Comparison of ENCODE assay signal across 17 cellular contexts in genomic region chr10:129174167-129175014, GRCh38.
DNase-seq lines count a peak whose midpoint lies in the region; ATAC-seq and TF ChIP-seq lines count a peak whose summit lies in the region.
"Had no signal": no experiment of that assay in that cellular context is flagged by ENCODE, and none has a peak within 500 bp of the region (broad histone marks: within the 10 kb centered on the region; RNA-seq: fewer than 3 reads in every experiment).

No MANE protein-coding gene starts in this region.

- intact Hi-C loops in gastrocnemius medialis (cut with DNase I; ENCODE audit: low total_unique reads) = no loop called here
- intact Hi-C loops in activated CD8-positive, alpha-beta T cell treated with anti-CD3 and anti-CD28 coated beads for 36 hours (cut with micrococcal nuclease) = no loop called here

- TF ChIP-seq POLR2A in gastrocnemius medialis (IDR thresholded peaks at IDR 0.05) = no peak

- no peak for TF ChIP-seq CTCF in glutamatergic neuron (IDR thresholded peaks at IDR 0.05; ENCODE audit: partially characterized antibody, unreplicated experiment)
- TF ChIP-seq CTCF in gastrocnemius medialis (IDR thresholded peaks at IDR 0.05 in 4 of 5, conservative IDR thresholded peaks at IDR 0.05 in 1 of 5) = no peak
- no peak for TF ChIP-seq CTCF in activated CD8-positive, alpha-beta T cell treated with anti-CD3 and anti-CD28 coated beads for 36 hours (IDR thresholded peaks at IDR 0.05)

- DNase-seq in NCI-H82 (lab: John Stamatoyannopoulos, UW) (peak; percentile 10), NCI-H82 treated with DMSO at 0.1 percent for 48 hours (lab: John Stamatoyannopoulos, UW; ENCODE audit: unreplicated experiment) (no peak), DMS 273 treated with DMSO at 0.1 percent for 48 hours (lab: John Stamatoyannopoulos, UW) (peak; percentile 9), glutamatergic neuron (peak; percentile 30), gastrocnemius medialis (no peak), immature natural killer cell (no peak), GM19238 (ENCODE audit: insufficient read length, low spot score) (no peak)
- no peak for DNase-seq in activated CD8-positive, alpha-beta T cell treated with anti-CD3 and anti-CD28 coated beads for 36 hours
- DNase-seq: 8988T, BE2C, GF-D8, H7, KBM-7, NCI-H1436 treated with DMSO at 0.1 percent for 48 hours, NCI-H2029 treated with DMSO at 0.1 percent for 48 hours, NCI-H510A treated with DMSO at 0.1 percent for 48 hours, SHP77 treated with DMSO at 0.1 percent for 48 hours had no signal

- H3K9me3 Mint-ChIP-seq in glutamatergic neuron (ENCODE audit: unreplicated experiment) (no peaks in the 10 kb centered on the region), immature natural killer cell (no peaks in the 10 kb centered on the region)
- no peaks in the 10 kb centered on the region for H3K9me3 Mint-ChIP-seq in activated CD8-positive, alpha-beta T cell treated with anti-CD3 and anti-CD28 coated beads for 36 hours

- H3K4me3 Mint-ChIP-seq in glutamatergic neuron (ENCODE audit: unreplicated experiment) = peak overlapping the region; percentile 5
- H3K4me3 Mint-ChIP-seq in immature natural killer cell = no peak overlapping the region
- H3K4me3 Mint-ChIP-seq in activated CD8-positive, alpha-beta T cell treated with anti-CD3 and anti-CD28 coated beads for 36 hours = no peak overlapping the region

- no peaks in the 10 kb centered on the region for H3K36me3 Mint-ChIP-seq in glutamatergic neuron (ENCODE audit: unreplicated experiment)
- no peaks in the 10 kb centered on the region for H3K36me3 Mint-ChIP-seq in immature natural killer cell
- H3K36me3 Mint-ChIP-seq in activated CD8-positive, alpha-beta T cell treated with anti-CD3 and anti-CD28 coated beads for 36 hours (ENCODE audit: low read depth) = no peaks in the 10 kb centered on the region

- H3K27ac Mint-ChIP-seq in glutamatergic neuron (ENCODE audit: unreplicated experiment) (peak overlapping the region; percentile 57), immature natural killer cell (no peak overlapping the region)
- no peak overlapping the region for H3K27ac Mint-ChIP-seq in activated CD8-positive, alpha-beta T cell treated with anti-CD3 and anti-CD28 coated beads for 36 hours

- no peak overlapping the region for H3K4me3 ChIP-seq in gastrocnemius medialis

- CTCF ChIA-PET in activated CD8-positive, alpha-beta T cell treated with anti-CD3 and anti-CD28 coated beads for 36 hours (lab: Charles Lee) = no interaction called here

- H3K4me1 Mint-ChIP-seq in glutamatergic neuron (ENCODE audit: low read depth, unreplicated experiment) = peaks cover 11% of the 10 kb centered on the region
- H3K4me1 Mint-ChIP-seq in immature natural killer cell = no peaks in the 10 kb centered on the region
- H3K4me1 Mint-ChIP-seq in activated CD8-positive, alpha-beta T cell treated with anti-CD3 and anti-CD28 coated beads for 36 hours (ENCODE audit: low read depth) = no peaks in the 10 kb centered on the region

- peaks cover 0 to 8% of the 10 kb centered on the region in 2 donors for H3K4me1 ChIP-seq in gastrocnemius medialis
- H3K4me1 ChIP-seq: BE2C had no signal

- no peaks in the 10 kb centered on the region for H3K27me3 ChIP-seq in gastrocnemius medialis
- H3K27me3 ChIP-seq: BE2C had no signal

- in situ Hi-C loops in gastrocnemius medialis (cut with MboI; ENCODE audit: low sequenced_read_pairs in 4 of 4) = no loop called here

- POLR2A ChIA-PET in activated CD8-positive, alpha-beta T cell treated with anti-CD3 and anti-CD28 coated beads for 36 hours (lab: Charles Lee) = no interaction called here

- H3K27ac ChIP-seq in gastrocnemius medialis = peak overlapping the region in 2 of 4 donors; percentile 27 to 61

- no peaks in the 10 kb centered on the region for H3K9me3 ChIP-seq in gastrocnemius medialis
- H3K9me3 ChIP-seq: BE2C had no signal

- peak; percentile 88 to 92 for ATAC-seq in gastrocnemius medialis
- no peak for ATAC-seq in activated CD8-positive, alpha-beta T cell treated with anti-CD3 and anti-CD28 coated beads for 36 hours

- H3K27me3 Mint-ChIP-seq in glutamatergic neuron (ENCODE audit: unreplicated experiment) (no peaks in the 10 kb centered on the region), immature natural killer cell (ENCODE audit: low read depth in 3 of 3) (peaks cover 0 to 20% (median 2%) of the 10 kb centered on the region in 3 donors)
- no peaks in the 10 kb centered on the region for H3K27me3 Mint-ChIP-seq in activated CD8-positive, alpha-beta T cell treated with anti-CD3 and anti-CD28 coated beads for 36 hours

- H3K36me3 ChIP-seq in gastrocnemius medialis = no peaks in the 10 kb centered on the region
- H3K36me3 ChIP-seq: BE2C had no signal

Comparison
In these comparisons a context has a peak if more than half of its experiments do, and no peak if none do; other contexts are left out.
1. DNase-seq: peak in NCI-H82 (single experiment), DMS 273 treated with DMSO at 0.1 percent for 48 hours (single experiment) and glutamatergic neuron (single experiment); none in NCI-H82 treated with DMSO at 0.1 percent for 48 hours (single experiment), gastrocnemius medialis (0 of 2), immature natural killer cell (0 of 3), GM19238 (single experiment) and activated CD8-positive, alpha-beta T cell treated with anti-CD3 and anti-CD28 coated beads for 36 hours (single experiment).